8 cellular contexts compared by ENCODE assay signal in genomic region chr6:41591859-41592502, GRCh38. TPM values are rescaled to one million over a fixed set of nuclear protein-coding genes. Genes with fewer than 3 reads are reported as not detected.
DNase-seq lines count a peak whose midpoint lies in the region; ATAC-seq, FAIRE-seq and TF ChIP-seq lines count a peak whose summit lies in the region.

No MANE protein-coding gene starts in this region.

- TF ChIP-seq CTCF in bronchial epithelial cell (IDR thresholded peaks at IDR 0.05; ENCODE audit: insufficient read depth, low read length, severe bottlenecking): peak; percentile 96

- FAIRE-seq in bronchial epithelial cell (lab: Jason Lieb, UNC): no peak

- peaks cover 19% of the 10 kb centered on the region for H3K36me3 ChIP-seq in bronchial epithelial cell (ENCODE audit: control insufficient read depth, insufficient read depth, low read length)

- no peak for ATAC-seq in HG03432 (IDR thresholded peaks at IDR 0.05; ENCODE audit: unreplicated experiment)

- no peak overlapping the region for H3K4me3 ChIP-seq in bronchial epithelial cell (ENCODE audit: low read depth, low read length)

- H3K27me3 ChIP-seq in bronchial epithelial cell (ENCODE audit: control insufficient read depth, insufficient read depth, low read length): no peaks in the 10 kb centered on the region

- DNase-seq in SHP77 (lab: John Stamatoyannopoulos, UW) (peak; percentile 29 to 50), SHP77 treated with DMSO at 0.1 percent for 48 hours (lab: John Stamatoyannopoulos, UW) (no peak), NCI-H2171 (lab: John Stamatoyannopoulos, UW) (peak; percentile 11), bronchial epithelial cell (ENCODE audit: low read depth) (peak; percentile 49), kidney tubule cell (ENCODE audit: low spot score) (peak; percentile 57)
- peak; percentile 53 to 74 (median 62) for DNase-seq in activated CD4-positive, CD25-positive, alpha-beta regulatory T cell (lab: John Stamatoyannopoulos, UW)
- peak; percentile 79 for DNase-seq in stimulated activated CD4-positive, alpha-beta T cell treated with anti-CD3 and anti-CD28 coated beads, Interleukin-4, amount 100 ng/mL, for 1 hour

RNA-seq across cellular contexts. Expression of gene FOXP4, which starts 45.8 kb away (rescaled TPM):
- total RNA-seq in bronchial epithelial cell: 2.1 and 2.3 TPM in 2 replicates

RNA-seq across cellular contexts. Expression of gene MDFI, which starts 46.3 kb away (rescaled TPM):
- total RNA-seq in bronchial epithelial cell: 57.1 and 61.3 TPM in 2 replicates
